31 cellular contexts compared by ENCODE assay signal in the genomic region with DNA sequence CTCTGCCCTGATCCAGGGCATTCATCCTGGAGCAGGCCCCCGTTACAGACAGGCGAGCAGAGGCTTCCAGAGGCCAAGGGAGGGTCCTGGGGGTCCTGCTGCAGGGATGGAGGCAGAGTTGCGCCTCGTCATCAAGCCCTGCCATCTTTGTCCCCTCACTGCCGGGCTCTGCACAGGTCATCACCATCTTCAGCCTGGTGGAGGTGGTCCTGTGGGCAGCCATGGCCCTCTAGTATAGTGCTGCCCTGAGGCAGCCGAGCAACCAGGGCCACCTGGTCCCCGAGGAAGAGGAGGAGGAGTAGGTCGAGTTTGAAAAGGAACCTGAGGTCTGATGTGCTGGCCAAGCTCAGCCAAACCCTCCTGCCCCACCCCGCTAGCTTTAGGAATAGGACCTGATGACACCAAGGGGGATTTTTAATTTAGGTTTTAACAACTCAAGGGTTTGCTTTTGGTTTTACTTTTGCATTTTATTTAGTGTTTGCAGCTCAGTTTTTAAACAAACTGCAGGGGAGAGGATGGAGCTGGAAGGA. TPM values are rescaled to one million over a fixed set of nuclear protein-coding genes. Genes with fewer than 3 reads are reported as not detected.
"Had no signal": no experiment of that assay in that cellular context is flagged by ENCODE, and none has a peak within 500 bp of the region (broad histone marks: within the 10 kb centered on the region; RNA-seq: fewer than 3 reads in every experiment).

No MANE protein-coding gene starts in this region.

- DNase-seq: activated CD4-positive, alpha-beta T cell treated with anti-CD3 and anti-CD28 coated beads for 36 hours; activated CD4-positive, CD25-positive, alpha-beta regulatory T cell; activated CD8-positive, alpha-beta T cell treated with anti-CD3 and anti-CD28 coated beads, Interleukin-2, amount 10 ng/mL, durations not matched to agents 7 days and 5 days; activated effector memory CD4-positive, alpha-beta T cell treated with anti-CD3 and anti-CD28 coated beads, Interleukin-2, amount 50 U/mL, for 16 hours; activated naive CD4-positive, alpha-beta T cell treated with anti-CD3 and anti-CD28 coated beads for 36 hours; amniotic stem cell; central memory CD4-positive, alpha-beta T cell; effector CD4-positive, alpha-beta T cell; foreskin keratinocyte; heart left ventricle; immature natural killer cell; lower lobe of right lung; mesendoderm; sigmoid colon; stimulated activated CD4-positive, alpha-beta T cell treated with anti-CD3 and anti-CD28 coated beads, Interleukin-1b, Interleukin-23, amount 100 ng/mL, for 48 hours; stimulated activated CD4-positive, alpha-beta T cell treated with anti-CD3 and anti-CD28 coated beads, Interleukin-4, amount 100 ng/mL, for 4 hours; stimulated activated naive CD4-positive, alpha-beta T cell; T-helper 1 cell; testis; transverse colon had no signal

- H3K4me3 Mint-ChIP-seq: activated CD4-positive, alpha-beta T cell treated with anti-CD3 and anti-CD28 coated beads for 36 hours; activated CD8-positive, alpha-beta T cell treated with anti-CD3 and anti-CD28 coated beads, Interleukin-2, amount 10 ng/mL, durations not matched to agents 7 days and 5 days; activated naive CD4-positive, alpha-beta T cell treated with anti-CD3 and anti-CD28 coated beads for 36 hours; activated naive CD8-positive, alpha-beta T cell treated with anti-CD3 and anti-CD28 coated beads, Interleukin-2, amount 10 ng/mL, durations not matched to agents 7 days and 5 days; immature natural killer cell; natural killer cell treated with Interleukin-12 subunit alpha and Interleukin-12 subunit beta and Interleukin-15 and Interleukin-18, amount 100 ng/mL, for 72 hours had no signal

- H3K4me2 ChIP-seq: smooth muscle cell had no signal

- H3K27me3 ChIP-seq: foreskin keratinocyte, heart left ventricle, pancreas, testis, transverse colon had no signal

- H3K4me1 ChIP-seq: esophagus muscularis mucosa, foreskin keratinocyte, heart left ventricle, lower lobe of right lung, pancreas, prostate gland, sigmoid colon, testis, transverse colon had no signal

- H3K27me3 Mint-ChIP-seq: activated CD4-positive, alpha-beta T cell treated with anti-CD3 and anti-CD28 coated beads for 36 hours; natural killer cell treated with Interleukin-12 subunit alpha and Interleukin-12 subunit beta and Interleukin-15 and Interleukin-18, amount 100 ng/mL, for 72 hours had no signal

- H3K27ac ChIP-seq: esophagus muscularis mucosa, foreskin keratinocyte, heart left ventricle, lower lobe of right lung, pancreas, prostate gland, sigmoid colon, testis, transverse colon had no signal

- FAIRE-seq: pancreas had no signal

- H3K4me1 Mint-ChIP-seq: activated CD4-positive, alpha-beta T cell treated with anti-CD3 and anti-CD28 coated beads for 36 hours; immature natural killer cell had no signal

- ATAC-seq: activated CD4-positive, alpha-beta T cell treated with anti-CD3 and anti-CD28 coated beads for 36 hours; activated CD8-positive, alpha-beta T cell treated with anti-CD3 and anti-CD28 coated beads, Interleukin-2, amount 10 ng/mL, durations not matched to agents 7 days and 5 days; heart left ventricle; natural killer cell treated with Interleukin-12 subunit alpha and Interleukin-12 subunit beta and Interleukin-15 and Interleukin-18, amount 100 ng/mL, for 72 hours had no signal

- H3K4me3 ChIP-seq: esophagus muscularis mucosa, heart left ventricle, lower lobe of right lung, mucosa of descending colon, pancreas, prostate gland, sigmoid colon, smooth muscle cell, testis, transverse colon had no signal

- H3K36me3 ChIP-seq: esophagus muscularis mucosa, heart left ventricle, lower lobe of right lung, pancreas, prostate gland, sigmoid colon, transverse colon had no signal

- H3K9me3 Mint-ChIP-seq: activated naive CD4-positive, alpha-beta T cell treated with anti-CD3 and anti-CD28 coated beads for 36 hours; activated naive CD8-positive, alpha-beta T cell treated with anti-CD3 and anti-CD28 coated beads, Interleukin-2, amount 10 ng/mL, durations not matched to agents 7 days and 5 days; immature natural killer cell; natural killer cell treated with Interleukin-12 subunit alpha and Interleukin-12 subunit beta and Interleukin-15 and Interleukin-18, amount 100 ng/mL, for 72 hours had no signal

- H3K36me3 Mint-ChIP-seq: activated naive CD8-positive, alpha-beta T cell treated with anti-CD3 and anti-CD28 coated beads, Interleukin-2, amount 10 ng/mL, durations not matched to agents 7 days and 5 days; immature natural killer cell; natural killer cell treated with Interleukin-12 subunit alpha and Interleukin-12 subunit beta and Interleukin-15 and Interleukin-18, amount 100 ng/mL, for 72 hours had no signal

- H3K9me3 ChIP-seq: esophagus muscularis mucosa, heart left ventricle, lower lobe of right lung, mucosa of descending colon, pancreas, prostate gland, sigmoid colon, testis, transverse colon had no signal

- H3K27ac Mint-ChIP-seq: activated CD4-positive, alpha-beta T cell treated with anti-CD3 and anti-CD28 coated beads for 36 hours; activated CD8-positive, alpha-beta T cell treated with anti-CD3 and anti-CD28 coated beads, Interleukin-2, amount 10 ng/mL, durations not matched to agents 7 days and 5 days; activated naive CD4-positive, alpha-beta T cell treated with anti-CD3 and anti-CD28 coated beads for 36 hours; activated naive CD8-positive, alpha-beta T cell treated with anti-CD3 and anti-CD28 coated beads, Interleukin-2, amount 10 ng/mL, durations not matched to agents 7 days and 5 days; immature natural killer cell; natural killer cell treated with Interleukin-12 subunit alpha and Interleukin-12 subunit beta and Interleukin-15 and Interleukin-18, amount 100 ng/mL, for 72 hours had no signal

RNA-seq across cellular contexts. Expression of gene ALPI, which starts 8.8 kb away (rescaled TPM):
- total RNA-seq: activated CD4-positive, alpha-beta T cell treated with anti-CD3 and anti-CD28 coated beads for 36 hours; activated CD8-positive, alpha-beta T cell treated with anti-CD3 and anti-CD28 coated beads, Interleukin-2, amount 10 ng/mL, durations not matched to agents 7 days and 5 days; activated naive CD4-positive, alpha-beta T cell treated with anti-CD3 and anti-CD28 coated beads for 36 hours; activated naive CD8-positive, alpha-beta T cell treated with anti-CD3 and anti-CD28 coated beads, Interleukin-2, amount 10 ng/mL, durations not matched to agents 7 days and 5 days; foreskin keratinocyte; heart left ventricle; kidney epithelial cell; left lobe of liver; lower lobe of right lung; myocyte; natural killer cell treated with Interleukin-12 subunit alpha and Interleukin-12 subunit beta and Interleukin-15 and Interleukin-18, amount 100 ng/mL, for 72 hours; pancreas; prostate gland; sigmoid colon; smooth muscle cell; urinary bladder had no signal
- polyA plus RNA-seq: foreskin keratinocyte, heart left ventricle, immature natural killer cell, pancreas, smooth muscle cell, urinary bladder had no signal

RNA-seq across cellular contexts. Expression of gene ECEL1, which starts 40.5 kb away (rescaled TPM):
- total RNA-seq: activated CD8-positive, alpha-beta T cell treated with anti-CD3 and anti-CD28 coated beads, Interleukin-2, amount 10 ng/mL, durations not matched to agents 7 days and 5 days; activated naive CD8-positive, alpha-beta T cell treated with anti-CD3 and anti-CD28 coated beads, Interleukin-2, amount 10 ng/mL, durations not matched to agents 7 days and 5 days; foreskin keratinocyte; myocyte; natural killer cell treated with Interleukin-12 subunit alpha and Interleukin-12 subunit beta and Interleukin-15 and Interleukin-18, amount 100 ng/mL, for 72 hours; smooth muscle cell; transverse colon had no signal
- polyA plus RNA-seq: foreskin keratinocyte, immature natural killer cell, smooth muscle cell had no signal

RNA-seq across cellular contexts. Expression of gene ALPG, which starts 40.5 kb away (rescaled TPM):
- total RNA-seq: activated CD4-positive, alpha-beta T cell treated with anti-CD3 and anti-CD28 coated beads for 36 hours; activated CD8-positive, alpha-beta T cell treated with anti-CD3 and anti-CD28 coated beads, Interleukin-2, amount 10 ng/mL, durations not matched to agents 7 days and 5 days; activated naive CD4-positive, alpha-beta T cell treated with anti-CD3 and anti-CD28 coated beads for 36 hours; activated naive CD8-positive, alpha-beta T cell treated with anti-CD3 and anti-CD28 coated beads, Interleukin-2, amount 10 ng/mL, durations not matched to agents 7 days and 5 days; esophagus muscularis mucosa; foreskin keratinocyte; heart left ventricle; kidney epithelial cell; left lobe of liver; myocyte; natural killer cell treated with Interleukin-12 subunit alpha and Interleukin-12 subunit beta and Interleukin-15 and Interleukin-18, amount 100 ng/mL, for 72 hours; pancreas; sigmoid colon; smooth muscle cell; transverse colon; urinary bladder had no signal
- polyA plus RNA-seq: foreskin keratinocyte, heart left ventricle, immature natural killer cell, pancreas, smooth muscle cell, urinary bladder had no signal
